Comparison of ENCODE assay signal across 8 cellular contexts in the genomic region with DNA sequence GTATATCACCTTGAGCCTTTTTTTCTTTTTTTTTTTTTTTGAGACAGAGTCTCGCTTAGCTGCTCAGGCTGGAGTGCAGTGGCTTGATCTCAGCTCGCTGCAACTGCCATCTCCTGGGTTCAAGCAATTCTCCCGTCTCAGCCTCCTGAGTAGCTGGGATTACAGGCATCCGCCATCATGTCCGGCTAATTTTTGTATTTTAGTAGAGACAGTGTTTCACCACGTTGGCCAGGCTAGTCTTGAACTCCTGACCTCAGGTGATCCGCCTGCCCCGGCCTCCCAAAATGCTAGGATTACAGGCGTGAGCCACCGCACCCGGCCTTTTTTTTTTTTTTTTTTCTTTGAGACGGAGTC. TPM values are rescaled to one million over a fixed set of nuclear protein-coding genes. Genes with fewer than 3 reads are reported as not detected.
A peak's percentile ranks its signal among the peaks of the same experiment; 100 is the strongest.
DNase-seq lines count a peak whose midpoint lies in the region; ATAC-seq, FAIRE-seq and TF ChIP-seq lines count a peak whose summit lies in the region.
"Not testable (repeated sequence)": the region's sequence is repeated elsewhere in the genome, so short reads cannot be mapped to it uniquely, and the experiment has no call there.
"Had no signal": no experiment of that assay in that cellular context is flagged by ENCODE, and none has a peak within 500 bp of the region (broad histone marks: within the 10 kb centered on the region; RNA-seq: fewer than 3 reads in every experiment).

No MANE protein-coding gene starts in this region.

- not testable (repeated sequence) for H4K20me1 ChIP-seq in DOHH2 (ENCODE audit: control insufficient read depth, insufficient read depth, low read depth, low read length); K562 (replicated peaks; ENCODE audit: control insufficient read depth, insufficient read depth, low read length)
- H4K20me1 ChIP-seq in SK-N-SH (ENCODE audit: insufficient read depth), result peaks cover 24% of the 10 kb centered on the region

- H3K4me3 ChIP-seq in DOHH2 (ENCODE audit: low read length), result peak overlapping the region; percentile 96
- not testable (repeated sequence) for H3K4me3 ChIP-seq in SK-N-SH (ENCODE audit: low read depth in 2 of 2, low read length in 1 of 2)
- peak overlapping the region; percentile 78; the same call in 1 of the 2 replicates for H3K4me3 ChIP-seq in K562

- BruUV-seq in K562 (replicated peaks; lab: Mats Ljungman, UMichigan), result not testable (repeated sequence)

- peaks cover 27% of the 10 kb centered on the region for H3K36me3 Mint-ChIP-seq in activated T-cell treated with anti-CD3 and anti-CD28 coated beads, Interleukin-2, amount 50 U/mL, for 4 hours (ENCODE audit: insufficient read depth)
- H3K36me3 Mint-ChIP-seq in natural killer cell (peaks cover 16% of the 10 kb centered on the region), type B pancreatic cell (peaks cover 38% of the 10 kb centered on the region)

- H3K4me3 Mint-ChIP-seq in activated T-cell treated with anti-CD3 and anti-CD28 coated beads, Interleukin-2, amount 50 U/mL, for 4 hours, result peak overlapping the region; percentile 92
- peak overlapping the region; percentile 77 for H3K4me3 Mint-ChIP-seq in natural killer cell
- not testable (repeated sequence) for H3K4me3 Mint-ChIP-seq in type B pancreatic cell

- not testable (repeated sequence) for FAIRE-seq in K562 (lab: Jason Lieb, UNC)

- H3K9me3 ChIP-seq in DOHH2 (ENCODE audit: control insufficient read depth, insufficient read depth, low read length); SK-N-SH; K562 (replicated peaks; ENCODE audit: control insufficient read depth, insufficient read depth, low read depth, low read length): not testable (repeated sequence)

- in situ Hi-C loops in K562 (cut with MboI), result not testable (repeated sequence)

- H3K9me3 Mint-ChIP-seq in activated T-cell treated with anti-CD3 and anti-CD28 coated beads, Interleukin-2, amount 50 U/mL, for 4 hours; natural killer cell; type B pancreatic cell: not testable (repeated sequence)

- H3K9me1 ChIP-seq in K562 (ENCODE audit: control insufficient read depth, insufficient read depth, low read length), result not testable (repeated sequence)

- peak overlapping the region; percentile 81 for H3K4me2 ChIP-seq in DOHH2 (ENCODE audit: low read length)
- H3K4me2 ChIP-seq in SK-N-SH, result peak overlapping the region; percentile 78; the same call in 1 of the 2 replicates
- peak overlapping the region; percentile 96 for H3K4me2 ChIP-seq in K562 (ENCODE audit: insufficient read depth, low read length)

- TF ChIP-seq RAD21 in SK-N-SH (IDR thresholded peaks at IDR 0.05; ENCODE audit: low read length); K562 (CRISPR knock-in tag; conservative IDR thresholded peaks at IDR 0.05 in 1 of 2, IDR thresholded peaks at IDR 0.05 in 1 of 2): not testable (repeated sequence)

- ATAC-seq in activated T-cell treated with anti-CD3 and anti-CD28 coated beads, Interleukin-2, amount 50 U/mL, for 4 hours; K562; natural killer cell: not testable (repeated sequence)

- not testable (repeated sequence) for TF ChIP-seq EP300 in SK-N-SH (IDR thresholded peaks at IDR 0.05; ENCODE audit: borderline replicate concordance in 1 of 2, low read depth in 1 of 2, low read length in 1 of 2); K562 (IDR thresholded peaks at IDR 0.05; ENCODE audit: low read length)

- not testable (repeated sequence) for H3K27me3 ChIP-seq in DOHH2 (ENCODE audit: control insufficient read depth, low read length); SK-N-SH (ENCODE audit: insufficient read depth); K562 (ENCODE audit: control insufficient read depth in 2 of 2, insufficient read depth in 2 of 2, low read length in 2 of 2)

- H3K27ac ChIP-seq in DOHH2 (ENCODE audit: low read depth, low read length); SK-N-SH (ENCODE audit: low read depth in 2 of 2, low read length in 1 of 2): not testable (repeated sequence)
- peak overlapping the region; percentile 84 for H3K27ac ChIP-seq in K562 (ENCODE audit: extremely low read depth, low read depth, low read length)

- POLR2A ChIA-PET in SK-N-SH (lab: Yijun Ruan, JAX), result not testable (repeated sequence)
- POLR2A ChIA-PET in K562 (lab: Yijun Ruan, JAX), result interaction anchor here (0.6 to 4.6 kb wide), 6 partner anchors 10 to 449 kb away, joined by 3 to 29 read pairs (median 4); a partner anchor contains a TSS

- not testable (repeated sequence) for H2AFZ ChIP-seq in SK-N-SH (ENCODE audit: low read depth); K562 (ENCODE audit: low read depth, low read length)

- H3K4me1 ChIP-seq in DOHH2 (ENCODE audit: control insufficient read depth, low read length), result peaks cover 40% of the 10 kb centered on the region
- H3K4me1 ChIP-seq in SK-N-SH (ENCODE audit: control insufficient read depth in 1 of 2, insufficient read depth in 2 of 2, low read depth in 1 of 2, low read length in 1 of 2), result peaks cover 9 to 42% of the 10 kb centered on the region in 2 experiments; a peak in 3 of 4 replicates
- peaks cover 17 to 25% of the 10 kb centered on the region in 2 experiments; a peak in 4 of 5 replicates for H3K4me1 ChIP-seq in K562 (replicated peaks in 1 of 2; ENCODE audit: control insufficient read depth in 2 of 2, insufficient read depth in 2 of 2, low read length in 2 of 2)

- H3K9ac ChIP-seq in SK-N-SH, result not testable (repeated sequence)
- H3K9ac ChIP-seq in K562 (ENCODE audit: insufficient read depth in 1 of 2, low read depth in 2 of 2, low read length in 2 of 2), result peak overlapping the region; percentile 95 to 96; a peak in 3 of 4 replicates

- TF ChIP-seq POLR2A in K562 (conservative IDR thresholded peaks at IDR 0.05), result not testable (repeated sequence)

- H3K9me2 ChIP-seq in DOHH2 (replicated peaks; ENCODE audit: control insufficient read depth, low read length); SK-N-SH: not testable (repeated sequence)

- peaks cover 40% of the 10 kb centered on the region for H3K4me1 Mint-ChIP-seq in activated T-cell treated with anti-CD3 and anti-CD28 coated beads, Interleukin-2, amount 50 U/mL, for 4 hours (ENCODE audit: low read depth)
- H3K4me1 Mint-ChIP-seq in natural killer cell (peaks cover 27 to 29% of the 10 kb centered on the region in 2 donors), type B pancreatic cell (ENCODE audit: unreplicated experiment) (peaks cover 35% of the 10 kb centered on the region)

- peak overlapping the region; percentile 70 to 87 for H3K27ac Mint-ChIP-seq in natural killer cell
- not testable (repeated sequence) for H3K27ac Mint-ChIP-seq in type B pancreatic cell

- not testable (repeated sequence) for TF ChIP-seq CTCF in DOHH2 (IDR thresholded peaks at IDR 0.05; ENCODE audit: low read depth, low read length, poor library complexity, severe bottlenecking); SK-N-SH (IDR thresholded peaks at IDR 0.05); K562 (IDR thresholded peaks at IDR 0.05 in 2 of 3, conservative IDR thresholded peaks at IDR 0.05 in 1 of 3; ENCODE audit: insufficient read depth in 2 of 3, low read depth in 1 of 3, low read length in 3 of 3); natural killer cell (IDR thresholded peaks at IDR 0.05); type B pancreatic cell (conservative IDR thresholded peaks at IDR 0.05)

- not testable (repeated sequence) for H3K27me3 Mint-ChIP-seq in activated T-cell treated with anti-CD3 and anti-CD28 coated beads, Interleukin-2, amount 50 U/mL, for 4 hours (ENCODE audit: low read depth); natural killer cell (ENCODE audit: low read depth in 2 of 2); type B pancreatic cell

- H3K79me2 ChIP-seq in DOHH2 (ENCODE audit: control insufficient read depth, low read length) (peaks cover 60% of the 10 kb centered on the region), SK-N-SH (ENCODE audit: insufficient read depth) (peaks cover 52% of the 10 kb centered on the region), K562 (ENCODE audit: control insufficient read depth, insufficient read depth, low read length) (peaks cover 66% of the 10 kb centered on the region)

- intact Hi-C loops in K562 (cut with micrococcal nuclease) (loop anchor here (5.0 kb wide), 2 partner anchors 49 to 91 kb away; a partner anchor contains a TSS), natural killer cell (cut with micrococcal nuclease) (loop anchor here (5.0 kb wide), 2 partner anchors 76 to 676 kb away; a partner anchor contains a TSS)

- H3K36me3 ChIP-seq in DOHH2 (ENCODE audit: control insufficient read depth, low read length) (peaks cover 36% of the 10 kb centered on the region), SK-N-SH (replicated peaks in 1 of 2; ENCODE audit: control insufficient read depth in 1 of 2, insufficient read depth in 2 of 2, low read length in 1 of 2) (peaks cover 15 to 20% of the 10 kb centered on the region in 2 experiments), K562 (ENCODE audit: control insufficient read depth, insufficient read depth, low read length) (peaks cover 53% of the 10 kb centered on the region)

- H3F3A ChIP-seq in DOHH2 (ENCODE audit: control insufficient read depth, insufficient read depth); SK-N-SH (replicated peaks; ENCODE audit: insufficient read depth): not testable (repeated sequence)

- CTCF ChIA-PET in SK-N-SH (lab: Yijun Ruan, JAX), result interaction anchor here (0.6 to 1.6 kb wide), 3 partner anchors 12 to 513 kb away, joined by 3 to 4 read pairs (median 3); no protein-coding TSS in a partner anchor
- CTCF ChIA-PET in K562 (lab: Yijun Ruan, JAX; ENCODE audit: low intra/inter-chr PET ratio), result not testable (repeated sequence)

- DNase-seq in SK-N-SH; activated T-cell treated with anti-CD3 and anti-CD28 coated beads, Interleukin-2, amount 50 U/mL, for 4 hours; K562 (ENCODE audit: extremely low read depth in 1 of 4, low spot score in 3 of 4); natural killer cell: not testable (repeated sequence)
- DNase-seq in type B pancreatic cell (ENCODE audit: extremely low spot score, unreplicated experiment), result peak; percentile 20

- 98% methylated on average over 12 of the region's 12 CpGs for WGBS in SK-N-SH (ENCODE audit: low lambda C conversion rate)
- WGBS in K562 (ENCODE audit: insufficient coverage, low coverage, missing lambda C conversion rate), result 62% methylated on average over 9 of the region's 12 CpGs

RNA-seq across cellular contexts. Expression of a gene that starts 2.0 kb away (rescaled TPM):
- polyA plus RNA-seq in SK-N-SH (2012; rRNA removed) (90.0 and 94.8 TPM in 2 replicates), K562 (2011; rRNA removed) (138 and 163 TPM in 2 replicates), K562 (2014; fragmentation: Illumina TruSeq; extraction: Trizol) (136 and 137 TPM in 2 replicates), K562 (2014; fragmentation: Nextera tagmentation; extraction: Ambion mirVana) (10 to 100 TPM; 11.7 to 22.2 TPM), K562 (2014; rRNA removed) (121 and 123 TPM in 2 replicates)
- polyA plus RNA-seq in SK-N-SH (2012; cell fraction: cytosol; rRNA removed), result 73.2 and 84.8 TPM in 2 replicates
- 233 and 267 TPM in 2 replicates for polyA plus RNA-seq in SK-N-SH (2012; cell fraction: nucleus; rRNA removed)
- total RNA-seq in activated T-cell treated with anti-CD3 and anti-CD28 coated beads, Interleukin-2, amount 50 U/mL, for 4 hours, result 100 to 1,000 TPM; 119 to 146 (median 128) TPM
- 499 and 562 TPM in 2 replicates for total RNA-seq in K562 (2011; cell fraction: chromatin; rRNA removed; ENCODE audit: low replicate concordance)
- total RNA-seq in K562 (2011; cell fraction: nucleolus; rRNA removed), result 227 and 235 TPM in 2 replicates
- 274 and 301 TPM in 2 replicates for total RNA-seq in K562 (2011; cell fraction: nucleoplasm; rRNA removed)
- total RNA-seq in K562 (2014; rRNA removed) (96.5 and 113 TPM in 2 replicates), K562 (2014; rRNA removed; fragmentation: Illumina TruSeq; extraction: Trizol) (77.9 and 80.6 TPM in 2 replicates), K562 (2015; rRNA removed; fragmentation: Illumina TruSeq; extraction: Trizol) (84.7 and 86.6 TPM in 2 replicates), K562 (2021) (111 and 116 TPM in 2 replicates), natural killer cell (100 to 1,000 TPM in 1 of 3 donors, 10 to 100 TPM in 2; 75.7 to 105 (median 92.6) TPM), type B pancreatic cell (ENCODE audit: low replicate concordance) (73.0 and 110 TPM in 2 replicates)
- polyA plus RNA-seq in K562 (2011; cell fraction: cytosol; rRNA removed), result 115 and 130 TPM in 2 replicates
- 305 and 361 TPM in 2 replicates for polyA plus RNA-seq in K562 (2011; cell fraction: nucleus; rRNA removed)
- 93.4 and 101 TPM in 2 replicates for polyA plus RNA-seq in K562 (2012)
- polyA minus RNA-seq in K562 (2011; rRNA and poly(A)+ RNA removed), result 159 and 203 TPM in 2 replicates
- polyA minus RNA-seq in K562 (2011; cell fraction: cytosol; rRNA and poly(A)+ RNA removed), result 57.0 and 63.8 TPM in 2 replicates
- polyA minus RNA-seq in K562 (2011; cell fraction: nucleus; rRNA and poly(A)+ RNA removed), result 68.1 and 105 TPM in 2 replicates

RNA-seq across cellular contexts. Expression of a gene that starts 24.0 kb away (rescaled TPM):
- polyA plus RNA-seq in SK-N-SH (2012; rRNA removed), result 0.03 and 0.05 TPM in 2 replicates
- polyA plus RNA-seq in SK-N-SH (2012; cell fraction: cytosol; rRNA removed), result 0.03 and 0.09 TPM in 2 replicates
- not detected in 2 replicates for polyA plus RNA-seq in SK-N-SH (2012; cell fraction: nucleus; rRNA removed)
- total RNA-seq in activated T-cell treated with anti-CD3 and anti-CD28 coated beads, Interleukin-2, amount 50 U/mL, for 4 hours, result 10 to 100 TPM; 18.7 to 27.9 (median 20.0) TPM
- total RNA-seq in K562 (2011; cell fraction: chromatin; rRNA removed; ENCODE audit: low replicate concordance), result 52.6 and 123 TPM in 2 replicates
- 146 and 149 TPM in 2 replicates for total RNA-seq in K562 (2011; cell fraction: nucleolus; rRNA removed)
- total RNA-seq in K562 (2011; cell fraction: nucleoplasm; rRNA removed), result 120 and 126 TPM in 2 replicates
- total RNA-seq in K562 (2014; rRNA removed), result 73.2 and 83.8 TPM in 2 replicates
- 62.6 and 63.8 TPM in 2 replicates for total RNA-seq in K562 (2014; rRNA removed; fragmentation: Illumina TruSeq; extraction: Trizol)
- 82.8 and 82.9 TPM in 2 replicates for total RNA-seq in K562 (2015; rRNA removed; fragmentation: Illumina TruSeq; extraction: Trizol)
- total RNA-seq in K562 (2021), result 84.7 and 97.7 TPM in 2 replicates
- 83.8 and 93.1 TPM in 2 replicates for polyA plus RNA-seq in K562 (2011; rRNA removed)
- 81.2 and 107 TPM in 2 replicates for polyA plus RNA-seq in K562 (2011; cell fraction: cytosol; rRNA removed)
- 54.7 and 64.6 TPM in 2 replicates for polyA plus RNA-seq in K562 (2011; cell fraction: nucleus; rRNA removed)
- polyA plus RNA-seq in K562 (2012), result 79.3 and 95.2 TPM in 2 replicates
- 123 and 143 TPM in 2 replicates for polyA plus RNA-seq in K562 (2014; fragmentation: Illumina TruSeq; extraction: Trizol)
- polyA plus RNA-seq in K562 (2014; fragmentation: Nextera tagmentation; extraction: Ambion mirVana), result 1 to 10 TPM; 1.6 to 5.3 TPM
- 96.2 and 107 TPM in 2 replicates for polyA plus RNA-seq in K562 (2014; rRNA removed)
- polyA minus RNA-seq in K562 (2011; rRNA and poly(A)+ RNA removed), result 59.9 and 68.2 TPM in 2 replicates
- 34.4 and 34.8 TPM in 2 replicates for polyA minus RNA-seq in K562 (2011; cell fraction: cytosol; rRNA and poly(A)+ RNA removed)
- polyA minus RNA-seq in K562 (2011; cell fraction: nucleus; rRNA and poly(A)+ RNA removed), result 24.1 and 25.5 TPM in 2 replicates
- 10 to 100 TPM; 30.5 to 52.5 (median 42.3) TPM for total RNA-seq in natural killer cell
- total RNA-seq in type B pancreatic cell (ENCODE audit: low replicate concordance), result 71.9 and 75.9 TPM in 2 replicates

RNA-seq across cellular contexts. Expression of a gene that starts 36.1 kb away (rescaled TPM):
- 0.02 TPM in 1 of 2 replicates, not detected in the other for polyA plus RNA-seq in SK-N-SH (2012; rRNA removed)
- polyA plus RNA-seq in SK-N-SH (2012; cell fraction: cytosol; rRNA removed), result not detected in 2 replicates
- 0.01 TPM in 1 of 2 replicates, not detected in the other for polyA plus RNA-seq in SK-N-SH (2012; cell fraction: nucleus; rRNA removed)
- not detected for total RNA-seq in activated T-cell treated with anti-CD3 and anti-CD28 coated beads, Interleukin-2, amount 50 U/mL, for 4 hours
- 1.4 and 3.2 TPM in 2 replicates for total RNA-seq in K562 (2011; cell fraction: chromatin; rRNA removed; ENCODE audit: low replicate concordance)
- total RNA-seq in K562 (2011; cell fraction: nucleolus; rRNA removed), result 1.7 and 2.1 TPM in 2 replicates
- total RNA-seq in K562 (2011; cell fraction: nucleoplasm; rRNA removed), result 2.0 and 2.8 TPM in 2 replicates
- 1.7 and 2.1 TPM in 2 replicates for total RNA-seq in K562 (2014; rRNA removed)
- total RNA-seq in K562 (2014; rRNA removed; fragmentation: Illumina TruSeq; extraction: Trizol), result 2.3 and 2.8 TPM in 2 replicates
- 2.0 and 2.4 TPM in 2 replicates for total RNA-seq in K562 (2015; rRNA removed; fragmentation: Illumina TruSeq; extraction: Trizol)
- 1.9 and 3.9 TPM in 2 replicates for total RNA-seq in K562 (2021)
- polyA plus RNA-seq in K562 (2011; rRNA removed), result 1.1 and 3.6 TPM in 2 replicates
- 0.69 and 3.4 TPM in 2 replicates for polyA plus RNA-seq in K562 (2011; cell fraction: cytosol; rRNA removed)
- 0.51 and 1.8 TPM in 2 replicates for polyA plus RNA-seq in K562 (2011; cell fraction: nucleus; rRNA removed)
- 2.3 and 3.8 TPM in 2 replicates for polyA plus RNA-seq in K562 (2012)
- 3.1 and 4.1 TPM in 2 replicates for polyA plus RNA-seq in K562 (2014; fragmentation: Illumina TruSeq; extraction: Trizol)
- polyA plus RNA-seq in K562 (2014; fragmentation: Nextera tagmentation; extraction: Ambion mirVana), result 1 to 10 TPM; 1.5 to 1.6 TPM
- 1.9 and 3.0 TPM in 2 replicates for polyA plus RNA-seq in K562 (2014; rRNA removed)
- polyA minus RNA-seq in K562 (2011; rRNA and poly(A)+ RNA removed), result 1.6 and 4.3 TPM in 2 replicates
- 0.64 and 1.7 TPM in 2 replicates for polyA minus RNA-seq in K562 (2011; cell fraction: cytosol; rRNA and poly(A)+ RNA removed)
- polyA minus RNA-seq in K562 (2011; cell fraction: nucleus; rRNA and poly(A)+ RNA removed), result 0.89 and 1.3 TPM in 2 replicates
- total RNA-seq in natural killer cell, result 10 to 100 TPM in 2 of 3 donors, 1 to 10 TPM in 1; 4.3 to 46.9 (median 18.8) TPM
- total RNA-seq in type B pancreatic cell (ENCODE audit: low replicate concordance), result 0.46 and 0.52 TPM in 2 replicates
- total RNA-seq: glomerular endothelial cell, H9 had no signal

RNA-seq across cellular contexts. Expression of a gene that starts 49.0 kb away (rescaled TPM):
- polyA plus RNA-seq in SK-N-SH (2012; rRNA removed) (48.0 and 60.8 TPM in 2 replicates), K562 (2011; rRNA removed) (140 and 167 TPM in 2 replicates), K562 (2014; fragmentation: Illumina TruSeq; extraction: Trizol) (60.3 and 67.7 TPM in 2 replicates), K562 (2014; fragmentation: Nextera tagmentation; extraction: Ambion mirVana) (100 to 1,000 TPM; 161 to 162 TPM), K562 (2014; rRNA removed) (109 and 117 TPM in 2 replicates)
- polyA plus RNA-seq in SK-N-SH (2012; cell fraction: cytosol; rRNA removed), result 80.3 and 119 TPM in 2 replicates
- 15.0 and 17.5 TPM in 2 replicates for polyA plus RNA-seq in SK-N-SH (2012; cell fraction: nucleus; rRNA removed)
- 10 to 100 TPM; 86.1 to 99.3 (median 95.0) TPM for total RNA-seq in activated T-cell treated with anti-CD3 and anti-CD28 coated beads, Interleukin-2, amount 50 U/mL, for 4 hours
- total RNA-seq in K562 (2011; cell fraction: chromatin; rRNA removed; ENCODE audit: low replicate concordance), result 19.6 and 60.1 TPM in 2 replicates
- 23.8 and 27.5 TPM in 2 replicates for total RNA-seq in K562 (2011; cell fraction: nucleolus; rRNA removed)
- total RNA-seq in K562 (2011; cell fraction: nucleoplasm; rRNA removed), result 49.5 and 88.6 TPM in 2 replicates
- total RNA-seq in K562 (2014; rRNA removed) (49.4 and 64.1 TPM in 2 replicates), K562 (2014; rRNA removed; fragmentation: Illumina TruSeq; extraction: Trizol) (113 and 123 TPM in 2 replicates), K562 (2015; rRNA removed; fragmentation: Illumina TruSeq; extraction: Trizol) (98.7 and 109 TPM in 2 replicates), K562 (2021) (125 and 146 TPM in 2 replicates), natural killer cell (10 to 100 TPM; 45.9 to 58.0 (median 50.8) TPM), type B pancreatic cell (ENCODE audit: low replicate concordance) (75.6 and 81.8 TPM in 2 replicates)
- polyA plus RNA-seq in K562 (2011; cell fraction: cytosol; rRNA removed), result 16.9 and 37.2 TPM in 2 replicates
- 32.8 and 51.1 TPM in 2 replicates for polyA plus RNA-seq in K562 (2011; cell fraction: nucleus; rRNA removed)
- 66.6 and 187 TPM in 2 replicates for polyA plus RNA-seq in K562 (2012)
- polyA minus RNA-seq in K562 (2011; rRNA and poly(A)+ RNA removed), result 36.3 and 47.6 TPM in 2 replicates
- 19.7 and 24.7 TPM in 2 replicates for polyA minus RNA-seq in K562 (2011; cell fraction: cytosol; rRNA and poly(A)+ RNA removed)
- polyA minus RNA-seq in K562 (2011; cell fraction: nucleus; rRNA and poly(A)+ RNA removed), result 53.0 and 99.3 TPM in 2 replicates

RNA-seq across cellular contexts. Expression of a gene that starts 59.5 kb away (rescaled TPM):
- polyA plus RNA-seq in SK-N-SH (2012; rRNA removed), result 20.9 and 27.4 TPM in 2 replicates
- 38.1 and 58.8 TPM in 2 replicates for polyA plus RNA-seq in SK-N-SH (2012; cell fraction: cytosol; rRNA removed)
- polyA plus RNA-seq in SK-N-SH (2012; cell fraction: nucleus; rRNA removed), result 6.0 and 10.8 TPM in 2 replicates
- total RNA-seq in activated T-cell treated with anti-CD3 and anti-CD28 coated beads, Interleukin-2, amount 50 U/mL, for 4 hours, result 100 to 1,000 TPM; 147 to 174 (median 160) TPM
- 17.7 and 24.8 TPM in 2 replicates for total RNA-seq in K562 (2011; cell fraction: chromatin; rRNA removed; ENCODE audit: low replicate concordance)
- 16.8 and 22.2 TPM in 2 replicates for total RNA-seq in K562 (2011; cell fraction: nucleolus; rRNA removed)
- 28.7 and 35.0 TPM in 2 replicates for total RNA-seq in K562 (2011; cell fraction: nucleoplasm; rRNA removed)
- 90.3 and 96.8 TPM in 2 replicates for total RNA-seq in K562 (2014; rRNA removed)
- 136 and 140 TPM in 2 replicates for total RNA-seq in K562 (2014; rRNA removed; fragmentation: Illumina TruSeq; extraction: Trizol)
- 112 and 120 TPM in 2 replicates for total RNA-seq in K562 (2015; rRNA removed; fragmentation: Illumina TruSeq; extraction: Trizol)
- total RNA-seq in K562 (2021), result 99.5 and 105 TPM in 2 replicates
- polyA plus RNA-seq in K562 (2011; rRNA removed), result 83.6 and 96.0 TPM in 2 replicates
- polyA plus RNA-seq in K562 (2011; cell fraction: cytosol; rRNA removed), result 20.1 and 42.7 TPM in 2 replicates
- 74.4 and 76.8 TPM in 2 replicates for polyA plus RNA-seq in K562 (2011; cell fraction: nucleus; rRNA removed)
- polyA plus RNA-seq in K562 (2012), result 58.3 and 91.4 TPM in 2 replicates
- polyA plus RNA-seq in K562 (2014; fragmentation: Illumina TruSeq; extraction: Trizol), result 91.7 and 101 TPM in 2 replicates
- 100 to 1,000 TPM; 156 to 186 TPM for polyA plus RNA-seq in K562 (2014; fragmentation: Nextera tagmentation; extraction: Ambion mirVana)
- polyA plus RNA-seq in K562 (2014; rRNA removed), result 77.0 and 81.2 TPM in 2 replicates
- polyA minus RNA-seq in K562 (2011; rRNA and poly(A)+ RNA removed), result 151 and 154 TPM in 2 replicates
- 93.2 and 97.4 TPM in 2 replicates for polyA minus RNA-seq in K562 (2011; cell fraction: cytosol; rRNA and poly(A)+ RNA removed)
- polyA minus RNA-seq in K562 (2011; cell fraction: nucleus; rRNA and poly(A)+ RNA removed), result 28.1 and 43.1 TPM in 2 replicates
- 10 to 100 TPM; 49.3 to 51.6 (median 51.4) TPM for total RNA-seq in natural killer cell
- total RNA-seq in type B pancreatic cell (ENCODE audit: low replicate concordance), result 45.9 and 54.9 TPM in 2 replicates
